21 cellular contexts compared by ENCODE assay signal in genomic region chr5:112772095-112772494, GRCh38. TPM values are rescaled to one million over a fixed set of nuclear protein-coding genes. Genes with fewer than 3 reads are reported as not detected.
DNase-seq lines count a peak whose midpoint lies in the region; ATAC-seq and TF ChIP-seq lines count a peak whose summit lies in the region.
"Had no signal": no experiment of that assay in that cellular context is flagged by ENCODE, and none has a peak within 500 bp of the region (broad histone marks: within the 10 kb centered on the region; RNA-seq: fewer than 3 reads in every experiment).

No MANE protein-coding gene starts in this region.

- no peaks in the 10 kb centered on the region for H4K20me1 ChIP-seq in MM.1S (ENCODE audit: insufficient read depth, low read length)

- H3K36me3 Mint-ChIP-seq in endodermal cell (ENCODE audit: low read depth) (peaks cover 41% of the 10 kb centered on the region), nephron progenitor cell (ENCODE audit: low read depth) (peaks cover 46% of the 10 kb centered on the region)

- H3K4me3 Mint-ChIP-seq in endodermal cell (no peak overlapping the region), nephron progenitor cell (no peak overlapping the region)

- H3K36me3 ChIP-seq in endodermal cell (ENCODE audit: control insufficient read depth, insufficient read depth, low read length) (peaks cover 98% of the 10 kb centered on the region), gastrocnemius medialis (peaks cover 0 to 38% of the 10 kb centered on the region in 2 donors), MM.1S (replicated peaks; ENCODE audit: insufficient read depth, low read length) (no peaks in the 10 kb centered on the region)

- H3K9ac ChIP-seq in endodermal cell (ENCODE audit: extremely low read depth, low read length, poor library complexity, severe bottlenecking): no peak overlapping the region
- no peak overlapping the region for H3K9ac ChIP-seq in MM.1S (ENCODE audit: low read length)

- no peaks in the 10 kb centered on the region for H3K9me2 ChIP-seq in MM.1S (replicated peaks; ENCODE audit: insufficient read depth, low read length)

- no peak overlapping the region for H3K4me2 ChIP-seq in MM.1S (ENCODE audit: low read depth, low read length)

- H3K4me1 Mint-ChIP-seq in endodermal cell: no peaks in the 10 kb centered on the region
- H3K4me1 Mint-ChIP-seq in nephron progenitor cell: no peaks in the 10 kb centered on the region

- no peaks in the 10 kb centered on the region for H3F3A ChIP-seq in MM.1S (ENCODE audit: insufficient read depth, low read length)

- H3K4me1 ChIP-seq in endodermal cell (ENCODE audit: control insufficient read depth, insufficient read depth, low read length) (no peaks in the 10 kb centered on the region), gastrocnemius medialis (no peaks in the 10 kb centered on the region), MM.1S (ENCODE audit: low read length) (no peaks in the 10 kb centered on the region)
- H3K4me1 ChIP-seq: BE2C, right lobe of liver had no signal

- H3K27ac Mint-ChIP-seq in endodermal cell: peak overlapping the region; percentile 64
- H3K27ac Mint-ChIP-seq in nephron progenitor cell: peak overlapping the region; percentile 53

- TF ChIP-seq CTCF in endodermal cell (conservative IDR thresholded peaks at IDR 0.05): no peak
- TF ChIP-seq CTCF in nephron progenitor cell (IDR thresholded peaks at IDR 0.05): no peak
- no peak for TF ChIP-seq CTCF in gastrocnemius medialis (IDR thresholded peaks at IDR 0.05 in 4 of 5, conservative IDR thresholded peaks at IDR 0.05 in 1 of 5)
- TF ChIP-seq CTCF in MM.1S (IDR thresholded peaks at IDR 0.05; ENCODE audit: low read length): no peak

- in situ Hi-C loops in gastrocnemius medialis (cut with MboI; ENCODE audit: low sequenced_read_pairs in 4 of 4): loop anchor here in 1 of 4 donors (25.0 kb wide), 1 partner anchor 610 kb away; no protein-coding TSS in a partner anchor

- H3K4me3 ChIP-seq in endodermal cell (ENCODE audit: low read length) (no peak overlapping the region), gastrocnemius medialis (no peak overlapping the region), MM.1S (ENCODE audit: low read length) (no peak overlapping the region)
- H3K4me3 ChIP-seq: GM12878, right lobe of liver had no signal

- H3K9me3 ChIP-seq in endodermal cell (ENCODE audit: control insufficient read depth, low read length): no peaks in the 10 kb centered on the region
- H3K9me3 ChIP-seq in gastrocnemius medialis: no peaks in the 10 kb centered on the region
- no peaks in the 10 kb centered on the region for H3K9me3 ChIP-seq in MM.1S (replicated peaks; ENCODE audit: insufficient read depth, low read length)
- H3K9me3 ChIP-seq: BE2C, right lobe of liver had no signal

- H3K27ac ChIP-seq in endodermal cell (ENCODE audit: low read depth, low read length) (no peak overlapping the region), gastrocnemius medialis (no peak overlapping the region), MM.1S (ENCODE audit: low read length) (no peak overlapping the region)
- H3K27ac ChIP-seq: right lobe of liver had no signal

- no peaks in the 10 kb centered on the region for H3K9me3 Mint-ChIP-seq in endodermal cell
- H3K9me3 Mint-ChIP-seq in nephron progenitor cell: no peaks in the 10 kb centered on the region

- DNase-seq in GM03348 (ENCODE audit: low spot score) (peak; percentile 7), M059J (ENCODE audit: low read depth) (peak; percentile 51), endodermal cell (no peak), nephron progenitor cell (no peak), gastrocnemius medialis (no peak), MM.1S (no peak), sciatic nerve (ENCODE audit: low spot score) (no peak)
- DNase-seq: activated effector memory CD4-positive, alpha-beta T cell treated with anti-CD3 and anti-CD28 coated beads, Interleukin-2, amount 50 U/mL, for 16 hours; anterior cingulate cortex; BE2C; GDM1; KG1; NCI-H1092; NCI-H2107; NCI-H510A treated with DMSO at 0.1 percent for 48 hours; occipital lobe; right lobe of liver; stimulated activated CD4-positive, alpha-beta T cell treated with anti-CD3 and anti-CD28 coated beads, Interleukin-1b, Interleukin-23, amount 100 ng/mL, for 48 hours; T-helper 2 cell had no signal

- H3K79me2 ChIP-seq in MM.1S (ENCODE audit: low read length): no peaks in the 10 kb centered on the region

- H3K27me3 Mint-ChIP-seq in endodermal cell (ENCODE audit: insufficient read depth) (no peaks in the 10 kb centered on the region), nephron progenitor cell (ENCODE audit: low read depth, poor library complexity) (no peaks in the 10 kb centered on the region)

- H3K27me3 ChIP-seq in endodermal cell (ENCODE audit: control insufficient read depth, insufficient read depth, low read length, poor library complexity, severe bottlenecking) (no peaks in the 10 kb centered on the region), gastrocnemius medialis (no peaks in the 10 kb centered on the region), MM.1S (replicated peaks; ENCODE audit: insufficient read depth, low read length) (no peaks in the 10 kb centered on the region)
- H3K27me3 ChIP-seq: BE2C, right lobe of liver had no signal

- TF ChIP-seq POLR2A in gastrocnemius medialis (IDR thresholded peaks at IDR 0.05): no peak

- intact Hi-C loops in gastrocnemius medialis (cut with DNase I; ENCODE audit: low total_unique reads) (no loop called here), sciatic nerve (cut with DNase I) (no loop called here)

- ATAC-seq in gastrocnemius medialis (no peak), sciatic nerve (no peak)
- ATAC-seq: GM12878, HCT116 had no signal

- no peak overlapping the region for H2AFZ ChIP-seq in MM.1S (ENCODE audit: low read length)

RNA-seq across cellular contexts. Expression of gene APC, which starts 34.4 kb away (rescaled TPM):
- 18.7 and 28.1 TPM in 2 replicates for total RNA-seq in M059J (2014; rRNA removed; shearing (Covaris generic))
- 10 to 100 TPM; 66.3 to 87.6 TPM for total RNA-seq in endodermal cell
- 26.3 TPM for polyA plus RNA-seq in endodermal cell (2013, experiment 1 of 2)
- polyA plus RNA-seq in endodermal cell (2013, experiment 2 of 2): 33.6 TPM
- total RNA-seq in gastrocnemius medialis: 100 to 1,000 TPM in 1 of 4 donors, 10 to 100 TPM in 3; 50.1 to 102 (median 60.4) TPM
- total RNA-seq in sciatic nerve: 62.3 TPM

Comparison
In these comparisons a context has a peak if more than half of its experiments do, and no peak if none do; other contexts are left out.
1. DNase-seq: peak in GM03348 (single experiment) and M059J (single experiment); none in endodermal cell (single experiment), nephron progenitor cell (single experiment), gastrocnemius medialis (0 of 2), MM.1S (single experiment) and sciatic nerve (single experiment).